27 cellular contexts compared by ENCODE assay signal in genomic region chr10:110373857-110374654, GRCh38.
"Had no signal": no experiment of that assay in that cellular context is flagged by ENCODE, and none has a peak within 500 bp of the region (broad histone marks: within the 10 kb centered on the region; RNA-seq: fewer than 3 reads in every experiment).

No MANE protein-coding gene starts in this region.

- H3K4me3 Mint-ChIP-seq: activated naive CD4-positive, alpha-beta T cell treated with anti-CD3 and anti-CD28 coated beads for 36 hours; activated T-cell treated with anti-CD3 and anti-CD28 coated beads, Interleukin-2, amount 50 U/mL, for 24 hours; brain; immature natural killer cell; mesothelial cell of epicardium; naive thymus-derived CD8-positive, alpha-beta T cell; type B pancreatic cell had no signal

- H3K9me3 ChIP-seq: left lung, psoas muscle, thoracic aorta, vagina had no signal

- ATAC-seq: left lung; naive thymus-derived CD8-positive, alpha-beta T cell; psoas muscle; right cardiac atrium had no signal

- H3K4me3 ChIP-seq: hepatocyte, left lung, lung, psoas muscle, thoracic aorta, vagina had no signal

- H3K27ac ChIP-seq: hepatocyte, left lung, psoas muscle, thoracic aorta, vagina had no signal

- H3K27me3 Mint-ChIP-seq: activated T-cell treated with anti-CD3 and anti-CD28 coated beads, Interleukin-2, amount 50 U/mL, for 24 hours; type B pancreatic cell had no signal

- H3K36me3 Mint-ChIP-seq: brain; mesothelial cell of epicardium; naive thymus-derived CD8-positive, alpha-beta T cell; type B pancreatic cell had no signal

- H3K27me3 ChIP-seq: hepatocyte, left lung, vagina had no signal

- H3K4me1 ChIP-seq: psoas muscle, vagina had no signal

- H3K36me3 ChIP-seq: left lung, thoracic aorta, vagina had no signal

- H3K4me1 Mint-ChIP-seq: brain had no signal

- H3K9me3 Mint-ChIP-seq: activated naive CD4-positive, alpha-beta T cell treated with anti-CD3 and anti-CD28 coated beads for 36 hours; activated T-cell treated with anti-CD3 and anti-CD28 coated beads, Interleukin-2, amount 50 U/mL, for 24 hours; immature natural killer cell; naive thymus-derived CD8-positive, alpha-beta T cell; type B pancreatic cell had no signal

- DNase-seq: activated CD8-positive, alpha-beta memory T cell treated with anti-CD3 and anti-CD28 coated beads for 24 hours; activated CD8-positive, alpha-beta memory T cell treated with anti-CD3 and anti-CD28 coated beads, Interleukin-2, amount 50 U/mL, for 4 hours; activated effector memory CD4-positive, alpha-beta T cell treated with Interleukin-2 at 50 U/mL for 16 hours; activated naive CD4-positive, alpha-beta T cell treated with anti-CD3 and anti-CD28 coated beads for 36 hours; aorta; dermis blood vessel endothelial cell; effector CD8-positive, alpha-beta T cell; foreskin melanocyte; glutamatergic neuron; immature natural killer cell; kidney glomerular epithelial cell; left lung; psoas muscle; right cardiac atrium; stimulated activated CD4-positive, alpha-beta T cell treated with anti-CD3 and anti-CD28 coated beads, Interleukin-12 subunit alpha, Interleukin-12 subunit beta, amount 100 ng/mL, for 4 hours; stimulated activated CD4-positive, alpha-beta T cell treated with anti-CD3 and anti-CD28 coated beads, Interleukin-4, amount 100 ng/mL, for 4 hours; T-helper 1 cell; T-helper 9 cell had no signal

- H3K27ac Mint-ChIP-seq: activated naive CD4-positive, alpha-beta T cell treated with anti-CD3 and anti-CD28 coated beads for 36 hours; activated T-cell treated with anti-CD3 and anti-CD28 coated beads, Interleukin-2, amount 50 U/mL, for 24 hours; brain; mesothelial cell of epicardium; type B pancreatic cell had no signal
